In genomic region chr6:156870926-156871539, GRCh38 we compare ENCODE assay signal across 23 cellular contexts.
DNase-seq lines count a peak whose midpoint lies in the region; ATAC-seq, FAIRE-seq and TF ChIP-seq lines count a peak whose summit lies in the region.
"Had no signal": no experiment of that assay in that cellular context is flagged by ENCODE, and none has a peak within 500 bp of the region (broad histone marks: within the 10 kb centered on the region; RNA-seq: fewer than 3 reads in every experiment).

No MANE protein-coding gene starts in this region.

- H3K27ac Mint-ChIP-seq in activated T-cell treated with anti-CD3 and anti-CD28 coated beads, Interleukin-2, amount 50 U/mL, for 24 hours, result peak overlapping the region; percentile 20
- peak overlapping the region; percentile 65 for H3K27ac Mint-ChIP-seq in glutamatergic neuron (ENCODE audit: unreplicated experiment)
- peak overlapping the region; percentile 51 for H3K27ac Mint-ChIP-seq in stimulated activated effector memory CD8-positive, alpha-beta T cell treated with anti-CD3 and anti-CD28 coated beads, Interleukin-12 subunit alpha, Interleukin-12 subunit beta, amount 100 ng/mL, for 72 hours
- H3K27ac Mint-ChIP-seq: CD4-positive, alpha-beta T cell had no signal

- peaks cover 26% of the 10 kb centered on the region for H3K36me3 Mint-ChIP-seq in activated T-cell treated with anti-CD3 and anti-CD28 coated beads, Interleukin-2, amount 50 U/mL, for 24 hours (ENCODE audit: low read depth)
- H3K36me3 Mint-ChIP-seq in glutamatergic neuron (ENCODE audit: unreplicated experiment), result no peaks in the 10 kb centered on the region
- peaks cover 8% of the 10 kb centered on the region for H3K36me3 Mint-ChIP-seq in stimulated activated effector memory CD8-positive, alpha-beta T cell treated with anti-CD3 and anti-CD28 coated beads, Interleukin-12 subunit alpha, Interleukin-12 subunit beta, amount 100 ng/mL, for 72 hours

- no peaks in the 10 kb centered on the region for H3K9me3 Mint-ChIP-seq in activated T-cell treated with anti-CD3 and anti-CD28 coated beads, Interleukin-2, amount 50 U/mL, for 24 hours
- peaks cover 6% of the 10 kb centered on the region for H3K9me3 Mint-ChIP-seq in glutamatergic neuron (ENCODE audit: unreplicated experiment)
- H3K9me3 Mint-ChIP-seq in stimulated activated effector memory CD8-positive, alpha-beta T cell treated with anti-CD3 and anti-CD28 coated beads, Interleukin-12 subunit alpha, Interleukin-12 subunit beta, amount 100 ng/mL, for 72 hours, result no peaks in the 10 kb centered on the region
- H3K9me3 Mint-ChIP-seq: CD4-positive, alpha-beta T cell had no signal

- CTCF ChIA-PET in GM10248 (lab: Yijun Ruan, JAX), result interaction anchor here (1.2 to 2.0 kb wide), 4 partner anchors 9 to 233 kb away, joined by 3 to 7 read pairs (median 5); no protein-coding TSS in a partner anchor

- H3K27me3 Mint-ChIP-seq in activated T-cell treated with anti-CD3 and anti-CD28 coated beads, Interleukin-2, amount 50 U/mL, for 24 hours, result no peaks in the 10 kb centered on the region
- peaks cover 3% of the 10 kb centered on the region for H3K27me3 Mint-ChIP-seq in glutamatergic neuron (ENCODE audit: unreplicated experiment)
- H3K27me3 Mint-ChIP-seq: CD4-positive, alpha-beta T cell; progenitor cell of endocrine pancreas had no signal

- no peak for ATAC-seq in stimulated activated effector memory CD8-positive, alpha-beta T cell treated with anti-CD3 and anti-CD28 coated beads, Interleukin-12 subunit alpha, Interleukin-12 subunit beta, amount 100 ng/mL, for 72 hours
- ATAC-seq: activated CD4-positive, CD25-positive, alpha-beta regulatory T cell treated with anti-CD3 and anti-CD28 coated beads, Interleukin-2, amount 50 U/mL, for 24 hours; HCT116; sciatic nerve had no signal

- no peak overlapping the region for H3K4me3 Mint-ChIP-seq in activated T-cell treated with anti-CD3 and anti-CD28 coated beads, Interleukin-2, amount 50 U/mL, for 24 hours
- H3K4me3 Mint-ChIP-seq in glutamatergic neuron (ENCODE audit: unreplicated experiment), result no peak overlapping the region
- H3K4me3 Mint-ChIP-seq in stimulated activated effector memory CD8-positive, alpha-beta T cell treated with anti-CD3 and anti-CD28 coated beads, Interleukin-12 subunit alpha, Interleukin-12 subunit beta, amount 100 ng/mL, for 72 hours, result no peak overlapping the region
- H3K4me3 Mint-ChIP-seq: CD4-positive, alpha-beta T cell had no signal

- H3K4me1 Mint-ChIP-seq in activated T-cell treated with anti-CD3 and anti-CD28 coated beads, Interleukin-2, amount 50 U/mL, for 24 hours (ENCODE audit: low read depth), result peaks cover 73% of the 10 kb centered on the region
- H3K4me1 Mint-ChIP-seq in glutamatergic neuron (ENCODE audit: low read depth, unreplicated experiment), result peaks cover 63% of the 10 kb centered on the region
- peaks cover 64% of the 10 kb centered on the region for H3K4me1 Mint-ChIP-seq in stimulated activated effector memory CD8-positive, alpha-beta T cell treated with anti-CD3 and anti-CD28 coated beads, Interleukin-12 subunit alpha, Interleukin-12 subunit beta, amount 100 ng/mL, for 72 hours

- no peak for DNase-seq in activated T-cell treated with anti-CD3 and anti-CD28 coated beads, Interleukin-2, amount 50 U/mL, for 24 hours
- no peak for DNase-seq in activated T-cell treated with anti-CD3 and anti-CD28 coated beads, Interleukin-2, amount 50 U/mL, for 48 hours
- DNase-seq in OCI-M1 (lab: John Stamatoyannopoulos, UW) (peak; percentile 80), glutamatergic neuron (no peak), GM12892 (ENCODE audit: insufficient read length) (no peak), GM10248 (ENCODE audit: extremely low spot score) (no peak)
- no peak for DNase-seq in stimulated activated effector memory CD8-positive, alpha-beta T cell treated with anti-CD3 and anti-CD28 coated beads, Interleukin-12 subunit alpha, Interleukin-12 subunit beta, amount 100 ng/mL, for 72 hours (ENCODE audit: low spot score in 2 of 2)
- no peak for DNase-seq in stimulated activated CD4-positive, alpha-beta T cell treated with anti-CD3 and anti-CD28 coated beads, Interleukin-15, amount 100 ng/mL, for 24 hours
- DNase-seq: 8988T; activated CD4-positive, alpha-beta T cell treated with anti-CD3 and anti-CD28 coated beads, Interleukin-2, amount 50 U/mL, for 48 hours; activated effector memory CD4-positive, alpha-beta T cell treated with anti-CD3 and anti-CD28 coated beads, Interleukin-2, amount 50 U/mL, for 16 hours; CD4-positive, alpha-beta T cell; EL; Kasumi-1; SIG-M5; stimulated activated CD4-positive, alpha-beta T cell treated with anti-CD3 and anti-CD28 coated beads, Interleukin-12 subunit alpha, Interleukin-12 subunit beta, amount 100 ng/mL, for 4 hours; stimulated activated CD4-positive, alpha-beta T cell treated with anti-CD3 and anti-CD28 coated beads, Interleukin-4, amount 100 ng/mL, for 24 hours; stimulated activated naive CD4-positive, alpha-beta T cell had no signal

- POLR2A ChIA-PET in GM10248 (lab: Yijun Ruan, JAX), result no interaction called here

- no peak for FAIRE-seq in GM12892 (lab: Jason Lieb, UNC)
- FAIRE-seq: HTR-8/SVneo had no signal

- no peak for TF ChIP-seq POLR2A in GM12892 (IDR thresholded peaks at IDR 0.05; ENCODE audit: low read depth, low read length)

- TF ChIP-seq CTCF in glutamatergic neuron (IDR thresholded peaks at IDR 0.05; ENCODE audit: partially characterized antibody, unreplicated experiment) (no peak), GM10248 (IDR thresholded peaks at IDR 0.05; ENCODE audit: control extremely low read depth, extremely low read depth, low read depth, missing control alignments) (no peak)
